1 cellular context compared by ENCODE assay signal in genomic region chr7:152286972-152287371, GRCh38.
A peak's percentile ranks its signal among the peaks of the same experiment; 100 is the strongest.
TF ChIP-seq lines count a peak whose summit lies in the region.

No MANE protein-coding gene starts in this region.

TF ChIP-seq in HEK293, 187 proteins besides CTCF, POLR2A, EP300 and RAD21:
- TF ChIP-seq ZFHX2 (tag by site-specific recombination; conservative IDR thresholded peaks at IDR 0.05) (peak; percentile 29; the same call in 1 of the 2 replicates), EGR2 (tag by site-specific recombination; IDR thresholded peaks at IDR 0.05; ENCODE audit: low read depth) (peak; percentile 48)
